9 cellular contexts compared by ENCODE assay signal in the genomic region with DNA sequence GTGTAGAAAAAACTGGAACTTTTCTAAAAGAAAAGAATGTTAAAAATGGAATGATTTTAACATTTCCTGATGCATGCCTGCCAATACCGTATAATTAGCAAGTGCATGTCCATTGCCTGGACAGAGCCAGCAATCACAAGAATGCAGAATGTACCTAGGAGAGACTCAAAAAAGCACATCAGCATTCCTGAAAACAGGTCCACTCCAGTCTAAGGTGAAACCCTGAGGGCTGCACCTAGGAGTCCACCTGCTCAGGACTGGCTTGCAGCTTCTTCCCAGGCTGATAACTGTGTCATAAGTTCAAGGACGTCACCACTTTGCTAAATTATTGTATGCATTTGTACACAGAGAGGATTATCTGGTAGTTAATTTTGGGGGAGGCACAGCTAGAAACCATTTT. TPM values are rescaled to one million over a fixed set of nuclear protein-coding genes. Genes with fewer than 3 reads are reported as not detected.
"Had no signal": no experiment of that assay in that cellular context is flagged by ENCODE, and none has a peak within 500 bp of the region (broad histone marks: within the 10 kb centered on the region; RNA-seq: fewer than 3 reads in every experiment).

No MANE protein-coding gene starts in this region.

- H3K4me3 ChIP-seq: GM12878 had no signal

- DNase-seq: GDM1, GF-D8 had no signal

- FAIRE-seq: G401.6, GM12878, GM12891, GM12892, GM18507, GM19239 had no signal

- ATAC-seq: GM12878 had no signal

RNA-seq across cellular contexts. Expression of a gene that starts 5.4 kb away (rescaled TPM):
- total RNA-seq: G401, GM12878 had no signal

RNA-seq across cellular contexts. Expression of a gene that starts 20.8 kb away (rescaled TPM):
- total RNA-seq: G401 had no signal
- polyA plus RNA-seq: GM12878 had no signal
